ENCODE assay signal across 8 cellular contexts in the genomic region with DNA sequence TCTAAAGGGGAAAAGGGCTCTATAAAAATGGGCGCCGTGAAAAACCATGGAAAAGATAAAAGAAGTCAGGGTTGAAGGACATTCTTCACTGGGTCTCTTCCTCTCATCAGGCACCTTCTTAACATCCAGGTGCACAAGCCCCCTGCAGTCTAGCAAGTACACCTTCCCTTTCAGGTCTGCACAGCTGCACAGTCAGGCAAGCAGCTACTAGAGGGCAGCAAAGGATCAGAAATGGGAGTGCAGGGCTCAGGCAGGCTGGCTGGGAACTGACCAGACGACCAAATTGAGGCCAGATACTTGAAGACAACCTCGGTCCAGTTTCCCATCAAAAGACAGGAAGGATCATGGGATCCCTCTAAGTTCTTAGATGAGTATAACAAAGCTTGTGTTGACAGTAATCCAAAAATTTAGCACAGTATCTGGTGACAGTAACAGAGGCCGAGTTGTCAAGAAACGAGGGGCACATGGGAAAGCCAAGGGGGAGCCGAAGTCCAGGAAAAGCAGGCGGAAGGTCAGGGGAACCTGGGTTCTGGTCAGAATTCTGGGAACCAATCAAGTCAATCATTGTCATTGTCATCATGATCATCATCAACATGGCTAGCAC. TPM values are rescaled to one million over a fixed set of nuclear protein-coding genes. Genes with fewer than 3 reads are reported as not detected.
A peak's percentile ranks its signal among the peaks of the same experiment; 100 is the strongest.
DNase-seq lines count a peak whose midpoint lies in the region; ATAC-seq, FAIRE-seq and TF ChIP-seq lines count a peak whose summit lies in the region.

No MANE protein-coding gene starts in this region.

- no peaks in the 10 kb centered on the region for H3K4me1 ChIP-seq in astrocyte (ENCODE audit: insufficient read depth, low read length)

- H3K27ac ChIP-seq in HL-60 (replicated peaks) (no peak overlapping the region), astrocyte (ENCODE audit: low read depth, low read length) (no peak overlapping the region)

- no peak overlapping the region for H3K9ac ChIP-seq in astrocyte (ENCODE audit: low read length)

- H3K4me3 ChIP-seq in HL-60 (replicated peaks; ENCODE audit: insufficient read depth, low read length) (no peak overlapping the region), astrocyte (ENCODE audit: insufficient read depth, low read depth, low read length) (no peak overlapping the region)

- H3K36me3 Mint-ChIP-seq in astrocyte (ENCODE audit: low read depth, unreplicated experiment), result no peaks in the 10 kb centered on the region

- H4K20me1 ChIP-seq in astrocyte (ENCODE audit: insufficient read depth, low read length), result no peaks in the 10 kb centered on the region

- no peak overlapping the region for H3K27ac Mint-ChIP-seq in astrocyte (ENCODE audit: unreplicated experiment)

- no peaks in the 10 kb centered on the region for H3K9me3 Mint-ChIP-seq in astrocyte (ENCODE audit: unreplicated experiment)

- ATAC-seq in GM19324 (IDR thresholded peaks at IDR 0.05; ENCODE audit: low FRiP score, unreplicated experiment), result peak; percentile 50

- no peaks in the 10 kb centered on the region for H3K4me1 Mint-ChIP-seq in astrocyte (ENCODE audit: low read depth, unreplicated experiment)

- TF ChIP-seq CTCF in HL-60 (IDR thresholded peaks at IDR 0.05; ENCODE audit: insufficient read depth, low read length) (peak; percentile 38), astrocyte (IDR thresholded peaks at IDR 0.05; ENCODE audit: insufficient read depth, low read depth, low read length) (peak; percentile 35)

- DNase-seq in COR-L47 (lab: John Stamatoyannopoulos, UW) (peak; percentile 75), HL-60 (ENCODE audit: low read depth in 1 of 2, low spot score in 1 of 2) (peak in 1 of 2 experiments; percentile 38), NOMO-1 treated with DMSO at 0.1 percent for 48 hours (lab: John Stamatoyannopoulos, UW; ENCODE audit: unreplicated experiment) (peak; percentile 33), astrocyte (ENCODE audit: low read depth) (no peak), iPS-NIHi7 (ENCODE audit: extremely low spot score) (peak; percentile 83), cortex of kidney (lab: John Stamatoyannopoulos, UW) (no peak)
- peak; percentile 35 for DNase-seq in stimulated activated CD8-positive, alpha-beta memory T cell treated with anti-CD3 and anti-CD28 coated beads, Interleukin-4, amount 100 ng/mL, for 48 hours

- no peak for FAIRE-seq in astrocyte (lab: Jason Lieb, UNC)

- H3K27me3 ChIP-seq in HL-60 (ENCODE audit: insufficient read depth, poor library complexity, severe bottlenecking) (peaks cover 4% of the 10 kb centered on the region), astrocyte (ENCODE audit: insufficient read depth, low read length) (peaks cover 3% of the 10 kb centered on the region)

- no peaks in the 10 kb centered on the region for H3K79me2 ChIP-seq in astrocyte (ENCODE audit: insufficient read depth, low read length)

- no peaks in the 10 kb centered on the region for H3K9me3 ChIP-seq in astrocyte (ENCODE audit: insufficient read depth, low read depth, low read length)

- no peak overlapping the region for H2AFZ ChIP-seq in astrocyte (ENCODE audit: low read depth, low read length)

- H3K4me3 Mint-ChIP-seq in astrocyte (ENCODE audit: unreplicated experiment), result no peak overlapping the region

- H3K27me3 Mint-ChIP-seq in astrocyte (ENCODE audit: low read depth, unreplicated experiment), result no peaks in the 10 kb centered on the region

- no peaks in the 10 kb centered on the region for H3K36me3 ChIP-seq in astrocyte (ENCODE audit: insufficient read depth, low read length)

- no peak overlapping the region for H3K4me2 ChIP-seq in astrocyte (ENCODE audit: low read length)

RNA-seq across cellular contexts. Expression of gene GRIP1, which starts 10.1 kb away (rescaled TPM):
- 12.6 and 16.7 TPM in 2 replicates for total RNA-seq in astrocyte

Comparison
In these comparisons a context has a peak if more than half of its experiments do, and no peak if none do; other contexts are left out.
1. DNase-seq: peak in COR-L47 (single experiment), NOMO-1 treated with DMSO at 0.1 percent for 48 hours (single experiment), iPS-NIHi7 (single experiment) and stimulated activated CD8-positive, alpha-beta memory T cell treated with anti-CD3 and anti-CD28 coated beads, Interleukin-4, amount 100 ng/mL, for 48 hours (single experiment); none in astrocyte (single experiment) and cortex of kidney (single experiment).